18 cellular contexts compared by ENCODE assay signal in genomic region chr12:11854011-11854499, GRCh38.
"Had no signal": no experiment of that assay in that cellular context is flagged by ENCODE, and none has a peak within 500 bp of the region (broad histone marks: within the 10 kb centered on the region; RNA-seq: fewer than 3 reads in every experiment).

No MANE protein-coding gene starts in this region.

- H3K27ac Mint-ChIP-seq: activated CD8-positive, alpha-beta T cell treated with anti-CD3 and anti-CD28 coated beads for 36 hours had no signal

- H3K9me3 ChIP-seq: ascending aorta, breast epithelium, tibial artery, uterus had no signal

- H3K27ac ChIP-seq: breast epithelium, foreskin keratinocyte, tibial artery, uterus had no signal

- H3K9me3 Mint-ChIP-seq: activated CD8-positive, alpha-beta T cell treated with anti-CD3 and anti-CD28 coated beads for 36 hours; activated naive CD4-positive, alpha-beta T cell treated with anti-CD3 and anti-CD28 coated beads for 36 hours; natural killer cell treated with Interleukin-12 subunit alpha and Interleukin-12 subunit beta and Interleukin-15 and Interleukin-18, amount 100 ng/mL, for 72 hours had no signal

- H3K4me3 Mint-ChIP-seq: activated CD8-positive, alpha-beta T cell treated with anti-CD3 and anti-CD28 coated beads for 36 hours; activated naive CD4-positive, alpha-beta T cell treated with anti-CD3 and anti-CD28 coated beads for 36 hours had no signal

- H3K27me3 ChIP-seq: ascending aorta, breast epithelium, foreskin keratinocyte, tibial artery, uterus had no signal

- H3K4me1 ChIP-seq: ascending aorta, breast epithelium, foreskin keratinocyte, uterus had no signal

- H3K36me3 ChIP-seq: breast epithelium, uterus had no signal

- H3K4me3 ChIP-seq: ascending aorta, breast epithelium, tibial artery, uterus had no signal

- H3K27me3 Mint-ChIP-seq: activated CD8-positive, alpha-beta T cell treated with anti-CD3 and anti-CD28 coated beads for 36 hours; natural killer cell treated with Interleukin-12 subunit alpha and Interleukin-12 subunit beta and Interleukin-15 and Interleukin-18, amount 100 ng/mL, for 72 hours had no signal

- DNase-seq: activated CD4-positive, alpha-beta T cell treated with anti-CD3 and anti-CD28 coated beads for 1 hour; activated CD8-positive, alpha-beta T cell treated with anti-CD3 and anti-CD28 coated beads for 36 hours; activated naive CD4-positive, alpha-beta T cell treated with anti-CD3 and anti-CD28 coated beads for 36 hours; cerebellar nuclear complex; effector memory CD4-positive, alpha-beta T cell; foreskin keratinocyte; glutamatergic neuron; kidney glomerular epithelial cell; mesendoderm; posterior cingulate gyrus; stimulated activated CD4-positive, alpha-beta T cell treated with anti-CD3 and anti-CD28 coated beads, Interleukin-2, amount 100 ng/mL, for 48 hours; stimulated activated naive CD4-positive, alpha-beta T cell; T1000; tibial artery; uterus had no signal

- ATAC-seq: activated CD8-positive, alpha-beta T cell treated with anti-CD3 and anti-CD28 coated beads for 36 hours; foreskin keratinocyte; natural killer cell treated with Interleukin-12 subunit alpha and Interleukin-12 subunit beta and Interleukin-15 and Interleukin-18, amount 100 ng/mL, for 72 hours had no signal
